Comparison of ENCODE assay signal across 11 cellular contexts in genomic region chr12:119593578-119594398, GRCh38. TPM values are rescaled to one million over a fixed set of nuclear protein-coding genes. Genes with fewer than 3 reads are reported as not detected.
A peak's percentile ranks its signal among the peaks of the same experiment; 100 is the strongest.
DNase-seq lines count a peak whose midpoint lies in the region; ATAC-seq and TF ChIP-seq lines count a peak whose summit lies in the region.
"Had no signal": no experiment of that assay in that cellular context is flagged by ENCODE, and none has a peak within 500 bp of the region (broad histone marks: within the 10 kb centered on the region; RNA-seq: fewer than 3 reads in every experiment).

TMEM233 (plus strand) TSS chr12:119593774; CDS start chr12:119593849, 75 bp downstream.

- TF ChIP-seq CTCF in Calu3 (IDR thresholded peaks at IDR 0.05; ENCODE audit: unreplicated experiment): no peak
- TF ChIP-seq CTCF in left ventricle myocardium inferior (IDR thresholded peaks at IDR 0.05; ENCODE audit: borderline replicate concordance): no peak
- no peak for TF ChIP-seq CTCF in osteoblast (IDR thresholded peaks at IDR 0.05; ENCODE audit: extremely low read depth, low read depth, low read length)
- no peak for TF ChIP-seq CTCF in GM10266 (IDR thresholded peaks at IDR 0.05; ENCODE audit: control insufficient read depth, insufficient read depth, low read depth, missing control alignments)

- no peak for DNase-seq in Calu3
- DNase-seq in RPMI7951 (ENCODE audit: low read depth): peak; percentile 22
- DNase-seq in left ventricle myocardium inferior: peak; percentile 24
- peak; percentile 45 for DNase-seq in osteoblast (ENCODE audit: insufficient read length, low spot score, missing footprints)
- no peak for DNase-seq in NCI-H82 treated with DMSO at 0.1 percent for 48 hours (lab: John Stamatoyannopoulos, UW; ENCODE audit: unreplicated experiment)
- no peak for DNase-seq in effector memory CD8-positive, alpha-beta T cell
- DNase-seq in H4 (ENCODE audit: low spot score): no peak
- no peak for DNase-seq in GM10266 (ENCODE audit: extremely low spot score)
- DNase-seq: activated CD4-positive, alpha-beta T cell treated with anti-CD3 and anti-CD28 coated beads, Interleukin-2, amount 10 ng/mL, durations not matched to agents 24 days and 14 days; CD4-positive, CD25-positive, alpha-beta regulatory T cell; MM.1S had no signal

- H3K9me3 ChIP-seq in left ventricle myocardium inferior (replicated peaks) (no peaks in the 10 kb centered on the region), osteoblast (ENCODE audit: low read depth, low read length) (no peaks in the 10 kb centered on the region)

- H3K27me3 ChIP-seq in left ventricle myocardium inferior (ENCODE audit: low read depth): peaks cover 91% of the 10 kb centered on the region
- peaks cover 5% of the 10 kb centered on the region for H3K27me3 ChIP-seq in osteoblast (ENCODE audit: insufficient read depth, low read length)

- intact Hi-C loops in Calu3 (cut with micrococcal nuclease; ENCODE audit: unreplicated experiment): no loop called here
- intact Hi-C loops in left ventricle myocardium inferior (cut with micrococcal nuclease): no loop called here

- no peak within 1 kb of the TSS for H3K27ac Mint-ChIP-seq in Calu3 (ENCODE audit: unreplicated experiment)
- no peak within 1 kb of the TSS for H3K27ac Mint-ChIP-seq in effector memory CD8-positive, alpha-beta T cell
- H3K27ac Mint-ChIP-seq: activated CD4-positive, alpha-beta T cell treated with anti-CD3 and anti-CD28 coated beads, Interleukin-2, amount 10 ng/mL, durations not matched to agents 24 days and 14 days; CD4-positive, CD25-positive, alpha-beta regulatory T cell had no signal

- peak within 1 kb of the TSS; percentile 81 for H3K27ac ChIP-seq in left ventricle myocardium inferior (replicated peaks)
- H3K27ac ChIP-seq in osteoblast (ENCODE audit: low read depth, low read length): no peak within 1 kb of the TSS

- ATAC-seq in effector memory CD8-positive, alpha-beta T cell (replicated peaks): no peak

- no peaks in the 10 kb centered on the region for H3K9me3 Mint-ChIP-seq in Calu3 (ENCODE audit: low read depth, unreplicated experiment)
- no peaks in the 10 kb centered on the region for H3K9me3 Mint-ChIP-seq in effector memory CD8-positive, alpha-beta T cell

- H3K4me3 Mint-ChIP-seq in Calu3 (ENCODE audit: low read depth, unreplicated experiment): peak within 1 kb of the TSS; percentile 84
- no peak within 1 kb of the TSS for H3K4me3 Mint-ChIP-seq in effector memory CD8-positive, alpha-beta T cell
- H3K4me3 Mint-ChIP-seq: activated CD4-positive, alpha-beta T cell treated with anti-CD3 and anti-CD28 coated beads, Interleukin-2, amount 10 ng/mL, durations not matched to agents 24 days and 14 days; CD4-positive, CD25-positive, alpha-beta regulatory T cell had no signal

- peaks cover 14% of the 10 kb centered on the region for H3K36me3 Mint-ChIP-seq in Calu3 (ENCODE audit: insufficient read depth, unreplicated experiment)
- H3K36me3 Mint-ChIP-seq in effector memory CD8-positive, alpha-beta T cell (ENCODE audit: insufficient read depth): peaks cover 3% of the 10 kb centered on the region
- H3K36me3 Mint-ChIP-seq: CD4-positive, CD25-positive, alpha-beta regulatory T cell had no signal

- H3K79me2 ChIP-seq in osteoblast (ENCODE audit: insufficient read depth, low read length): no peaks in the 10 kb centered on the region

- H3K4me2 ChIP-seq in osteoblast (ENCODE audit: insufficient read depth, low read length): peak within 1 kb of the TSS; percentile 64

- BruUV-seq in Calu3 (replicated peaks; lab: Mats Ljungman, UMichigan): no TSS peak

- no peaks in the 10 kb centered on the region for H4K20me1 ChIP-seq in osteoblast (ENCODE audit: insufficient read depth, low read length)

- CTCF ChIA-PET in Calu3 (lab: Charles Lee): no interaction called here

- H3K27me3 Mint-ChIP-seq in Calu3 (ENCODE audit: unreplicated experiment): peaks cover 78% of the 10 kb centered on the region
- peaks cover 84 to 93% of the 10 kb centered on the region in 2 donors for H3K27me3 Mint-ChIP-seq in effector memory CD8-positive, alpha-beta T cell

- H2AFZ ChIP-seq in osteoblast (ENCODE audit: low read length): peak within 1 kb of the TSS; percentile 51

- H3K36me3 ChIP-seq in left ventricle myocardium inferior: no peaks in the 10 kb centered on the region
- no peaks in the 10 kb centered on the region for H3K36me3 ChIP-seq in osteoblast (ENCODE audit: insufficient read depth, low read length)

- H3K4me3 ChIP-seq in left ventricle myocardium inferior (peak within 1 kb of the TSS; percentile 69), osteoblast (ENCODE audit: insufficient read depth, low read length) (peak within 1 kb of the TSS; percentile 66)

- H3K4me1 ChIP-seq in left ventricle myocardium inferior (peaks cover 38% of the 10 kb centered on the region), osteoblast (ENCODE audit: insufficient read depth, low read length) (peaks cover 4% of the 10 kb centered on the region)

- peaks cover 32% of the 10 kb centered on the region for H3K4me1 Mint-ChIP-seq in Calu3 (ENCODE audit: low read depth, unreplicated experiment)
- peaks cover 17 to 19% of the 10 kb centered on the region in 2 donors for H3K4me1 Mint-ChIP-seq in effector memory CD8-positive, alpha-beta T cell (ENCODE audit: low read depth in 2 of 2)

RNA-seq across cellular contexts. Expression of gene TMEM233, which starts in this region (rescaled TPM):
- total RNA-seq in Calu3 (2022) (not detected in 2 replicates), left ventricle myocardium inferior (0.11 TPM), osteoblast (under 0.01 TPM in 1 of 2 replicates, not detected in the other)
- total RNA-seq in RPMI7951 (2014; rRNA removed; shearing (Covaris generic)): 0.48 and 0.59 TPM in 2 replicates
- 0.29 and 0.31 TPM in 2 replicates for total RNA-seq in H4 (2014; rRNA removed; shearing (Covaris generic))
- total RNA-seq: activated CD4-positive, alpha-beta T cell treated with anti-CD3 and anti-CD28 coated beads, Interleukin-2, amount 10 ng/mL, durations not matched to agents 24 days and 14 days; CD4-positive, CD25-positive, alpha-beta regulatory T cell had no signal

Comparison
In these comparisons a context has a peak if more than half of its experiments do, and no peak if none do; other contexts are left out.
1. Peak in DNase-seq in RPMI7951; RNA of the gene not detected or under 1 TPM.
2. Peak in DNase-seq, H3K4me3 ChIP-seq and H3K27ac ChIP-seq in left ventricle myocardium inferior; RNA of the gene not detected or under 1 TPM.
3. Peak in DNase-seq, H3K4me3 ChIP-seq and H3K4me2 ChIP-seq in osteoblast; RNA of the gene not detected or under 1 TPM.